Comparison of ENCODE assay signal across 8 cellular contexts in the genomic region with DNA sequence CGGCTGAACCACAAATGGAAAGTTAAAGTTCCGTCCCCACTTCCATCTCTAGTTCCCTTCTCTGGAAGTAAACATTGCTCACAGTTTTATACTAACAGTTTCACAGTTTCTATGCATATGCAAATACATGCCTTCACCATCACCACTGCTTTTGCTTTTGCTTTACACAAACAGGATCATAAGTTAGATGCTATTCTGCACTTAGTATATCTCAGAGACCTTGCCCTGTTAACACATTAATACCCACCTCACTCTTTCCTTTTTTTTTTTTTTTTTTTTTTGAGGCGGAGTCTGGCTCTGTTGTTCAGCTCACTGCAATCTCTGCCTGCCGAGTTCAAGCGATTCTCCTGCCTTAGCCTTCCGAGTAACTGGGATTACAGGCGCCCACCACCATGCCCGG. TPM values are rescaled to one million over a fixed set of nuclear protein-coding genes. Genes with fewer than 3 reads are reported as not detected.
A peak's percentile ranks its signal among the peaks of the same experiment; 100 is the strongest.
DNase-seq lines count a peak whose midpoint lies in the region; ATAC-seq lines count a peak whose summit lies in the region.

No MANE protein-coding gene starts in this region.

- peaks cover 61% of the 10 kb centered on the region for H3K4me1 Mint-ChIP-seq in activated T-cell treated with anti-CD3 and anti-CD28 coated beads, Interleukin-2, amount 50 U/mL, for 72 hours (ENCODE audit: low read depth)
- H3K4me1 Mint-ChIP-seq in activated CD8-positive, alpha-beta T cell treated with anti-CD3 and anti-CD28 coated beads, Interleukin-2, amount 10 ng/mL, durations not matched to agents 7 days and 5 days (ENCODE audit: low read depth) = peaks cover 42% of the 10 kb centered on the region
- peaks cover 32 to 59% of the 10 kb centered on the region in 2 donors for H3K4me1 Mint-ChIP-seq in stimulated activated naive B cell treated with anti-CD40 and anti-IgM and Interleukin-4, amounts not matched to agents 10 μg/mL and 1 μg/mL and 100 μg/mL, for 72 hours

- H3K36me3 ChIP-seq in iPS-15b (ENCODE audit: control insufficient read depth, insufficient read depth, low read length) = peaks cover 5% of the 10 kb centered on the region

- H3K9me3 Mint-ChIP-seq in activated T-cell treated with anti-CD3 and anti-CD28 coated beads, Interleukin-2, amount 50 U/mL, for 72 hours = no peaks in the 10 kb centered on the region
- H3K9me3 Mint-ChIP-seq in activated CD8-positive, alpha-beta T cell treated with anti-CD3 and anti-CD28 coated beads, Interleukin-2, amount 10 ng/mL, durations not matched to agents 7 days and 5 days (ENCODE audit: insufficient read depth) = no peaks in the 10 kb centered on the region
- H3K9me3 Mint-ChIP-seq in stimulated activated naive B cell treated with anti-CD40 and anti-IgM and Interleukin-4, amounts not matched to agents 10 μg/mL and 1 μg/mL and 100 μg/mL, for 72 hours = no peaks in the 10 kb centered on the region

- intact Hi-C loops in posterior vena cava (cut with DNase I) = loop anchor here in 1 of 2 donors (5.0 kb wide), 2 partner anchors 200 to 270 kb away; partner anchors contain the start of gene RNASE4

- CTCF ChIA-PET in activated CD8-positive, alpha-beta T cell treated with anti-CD3 and anti-CD28 coated beads, Interleukin-2, amount 10 ng/mL, durations not matched to agents 7 days and 5 days (lab: Charles Lee) = interaction anchor here (0.7 to 4.3 kb wide), 5 partner anchors 49 to 200 kb away, joined by 3 to 53 read pairs (median 18); partner anchors contain the start of genes PARP2 and PIP4P1

- no peaks in the 10 kb centered on the region for H3K27me3 ChIP-seq in iPS-15b (ENCODE audit: control insufficient read depth, insufficient read depth, low read length)

- peak overlapping the region; percentile 91 for H3K4me3 ChIP-seq in iPS-15b (ENCODE audit: low read depth, low read length)

- no peaks in the 10 kb centered on the region for H3K9me3 ChIP-seq in iPS-15b (ENCODE audit: control insufficient read depth, insufficient read depth, low read length)

- peaks cover 3 to 6% of the 10 kb centered on the region in 2 donors for H3K36me3 Mint-ChIP-seq in activated T-cell treated with anti-CD3 and anti-CD28 coated beads, Interleukin-2, amount 50 U/mL, for 72 hours (ENCODE audit: insufficient read depth in 2 of 2)
- H3K36me3 Mint-ChIP-seq in activated CD8-positive, alpha-beta T cell treated with anti-CD3 and anti-CD28 coated beads, Interleukin-2, amount 10 ng/mL, durations not matched to agents 7 days and 5 days (ENCODE audit: low read depth) = peaks cover 11% of the 10 kb centered on the region
- H3K36me3 Mint-ChIP-seq in stimulated activated naive B cell treated with anti-CD40 and anti-IgM and Interleukin-4, amounts not matched to agents 10 μg/mL and 1 μg/mL and 100 μg/mL, for 72 hours = peaks cover 14 to 26% of the 10 kb centered on the region in 2 donors

- no peak for DNase-seq in activated T-cell treated with anti-CD3 and anti-CD28 coated beads, Interleukin-2, amount 50 U/mL, for 72 hours
- no peak for DNase-seq in activated T-cell treated with anti-CD3 and anti-CD28 coated beads, Interleukin-2, amount 50 U/mL, for 48 hours
- DNase-seq in activated CD8-positive, alpha-beta T cell treated with anti-CD3 and anti-CD28 coated beads, Interleukin-2, amount 10 ng/mL, durations not matched to agents 7 days and 5 days = no peak
- DNase-seq in stimulated activated naive B cell treated with anti-CD40 and anti-IgM and Interleukin-4, amounts not matched to agents 10 μg/mL and 1 μg/mL and 100 μg/mL, for 72 hours = no peak
- DNase-seq in posterior vena cava (ENCODE audit: low spot score) (no peak), AML-193 (lab: John Stamatoyannopoulos, UW) (no peak)

- H3K4me1 ChIP-seq in iPS-15b (ENCODE audit: control insufficient read depth, insufficient read depth, low read length) = peaks cover 10% of the 10 kb centered on the region

- no peaks in the 10 kb centered on the region for H3K27me3 Mint-ChIP-seq in activated T-cell treated with anti-CD3 and anti-CD28 coated beads, Interleukin-2, amount 50 U/mL, for 72 hours (ENCODE audit: low read depth)
- no peaks in the 10 kb centered on the region for H3K27me3 Mint-ChIP-seq in activated CD8-positive, alpha-beta T cell treated with anti-CD3 and anti-CD28 coated beads, Interleukin-2, amount 10 ng/mL, durations not matched to agents 7 days and 5 days (ENCODE audit: low read depth)
- no peaks in the 10 kb centered on the region for H3K27me3 Mint-ChIP-seq in stimulated activated naive B cell treated with anti-CD40 and anti-IgM and Interleukin-4, amounts not matched to agents 10 μg/mL and 1 μg/mL and 100 μg/mL, for 72 hours

- H3K4me3 Mint-ChIP-seq in activated T-cell treated with anti-CD3 and anti-CD28 coated beads, Interleukin-2, amount 50 U/mL, for 72 hours = peak overlapping the region; percentile 91 to 95
- H3K4me3 Mint-ChIP-seq in activated CD8-positive, alpha-beta T cell treated with anti-CD3 and anti-CD28 coated beads, Interleukin-2, amount 10 ng/mL, durations not matched to agents 7 days and 5 days = peak overlapping the region; percentile 94
- peak overlapping the region; percentile 96 to 97 for H3K4me3 Mint-ChIP-seq in stimulated activated naive B cell treated with anti-CD40 and anti-IgM and Interleukin-4, amounts not matched to agents 10 μg/mL and 1 μg/mL and 100 μg/mL, for 72 hours

- peak; percentile 13 to 18 for ATAC-seq in activated T-cell treated with anti-CD3 and anti-CD28 coated beads, Interleukin-2, amount 50 U/mL, for 72 hours (replicated peaks in 1 of 2)
- peak; percentile 47 for ATAC-seq in HG03095 (IDR thresholded peaks at IDR 0.05; ENCODE audit: unreplicated experiment)
- ATAC-seq in activated CD8-positive, alpha-beta T cell treated with anti-CD3 and anti-CD28 coated beads, Interleukin-2, amount 10 ng/mL, durations not matched to agents 7 days and 5 days = peak; percentile 8
- peak; percentile 39 to 41 for ATAC-seq in stimulated activated naive B cell treated with anti-CD40 and anti-IgM and Interleukin-4, amounts not matched to agents 10 μg/mL and 1 μg/mL and 100 μg/mL, for 72 hours (replicated peaks)

- POLR2A ChIA-PET in activated CD8-positive, alpha-beta T cell treated with anti-CD3 and anti-CD28 coated beads, Interleukin-2, amount 10 ng/mL, durations not matched to agents 7 days and 5 days (lab: Charles Lee) = interaction anchor here (0.6 to 3.9 kb wide), 4 partner anchors 16 to 112 kb away, joined by 3 to 29 read pairs (median 13); partner anchors contain the start of genes APEX1 and OSGEP

- H3K9ac ChIP-seq in iPS-15b (ENCODE audit: low read depth, low read length) = no peak overlapping the region

- peak overlapping the region; percentile 97 for H3K27ac Mint-ChIP-seq in activated T-cell treated with anti-CD3 and anti-CD28 coated beads, Interleukin-2, amount 50 U/mL, for 72 hours
- H3K27ac Mint-ChIP-seq in activated CD8-positive, alpha-beta T cell treated with anti-CD3 and anti-CD28 coated beads, Interleukin-2, amount 10 ng/mL, durations not matched to agents 7 days and 5 days = peak overlapping the region; percentile 95
- peak overlapping the region; percentile 98 for H3K27ac Mint-ChIP-seq in stimulated activated naive B cell treated with anti-CD40 and anti-IgM and Interleukin-4, amounts not matched to agents 10 μg/mL and 1 μg/mL and 100 μg/mL, for 72 hours

RNA-seq across cellular contexts. Expression of gene TEP1, which starts 0.9 kb away (rescaled TPM):
- 10 to 100 TPM; 40.2 to 41.4 TPM for total RNA-seq in activated T-cell treated with anti-CD3 and anti-CD28 coated beads, Interleukin-2, amount 50 U/mL, for 72 hours
- 10 to 100 TPM; 34.6 to 48.7 TPM for total RNA-seq in activated CD8-positive, alpha-beta T cell treated with anti-CD3 and anti-CD28 coated beads, Interleukin-2, amount 10 ng/mL, durations not matched to agents 7 days and 5 days
- total RNA-seq in posterior vena cava = 10 to 100 TPM; 36.1 to 38.7 TPM

RNA-seq across cellular contexts. Expression of gene KLHL33, which starts 23.5 kb away (rescaled TPM):
- total RNA-seq in activated T-cell treated with anti-CD3 and anti-CD28 coated beads, Interleukin-2, amount 50 U/mL, for 72 hours = under 1 TPM; 0.28 to 0.29 TPM
- 1 to 10 TPM; 2.4 to 2.7 TPM for total RNA-seq in activated CD8-positive, alpha-beta T cell treated with anti-CD3 and anti-CD28 coated beads, Interleukin-2, amount 10 ng/mL, durations not matched to agents 7 days and 5 days
- 1 to 10 TPM in 1 of 2 donors, under 1 TPM in 1; 0.52 to 1.2 TPM for total RNA-seq in posterior vena cava

RNA-seq across cellular contexts. Expression of gene OSGEP, which starts 42.2 kb away (rescaled TPM):
- 10 to 100 TPM; 50.7 to 68.1 TPM for total RNA-seq in activated T-cell treated with anti-CD3 and anti-CD28 coated beads, Interleukin-2, amount 50 U/mL, for 72 hours
- 10 to 100 TPM; 51.8 to 56.6 TPM for total RNA-seq in activated CD8-positive, alpha-beta T cell treated with anti-CD3 and anti-CD28 coated beads, Interleukin-2, amount 10 ng/mL, durations not matched to agents 7 days and 5 days
- total RNA-seq in posterior vena cava = 10 to 100 TPM; 24.4 to 28.7 TPM

RNA-seq across cellular contexts. Expression of gene APEX1, which starts 42.6 kb away (rescaled TPM):
- total RNA-seq in activated T-cell treated with anti-CD3 and anti-CD28 coated beads, Interleukin-2, amount 50 U/mL, for 72 hours = 100 to 1,000 TPM; 198 to 209 TPM
- total RNA-seq in activated CD8-positive, alpha-beta T cell treated with anti-CD3 and anti-CD28 coated beads, Interleukin-2, amount 10 ng/mL, durations not matched to agents 7 days and 5 days = 100 to 1,000 TPM; 135 to 142 TPM
- total RNA-seq in posterior vena cava = 10 to 100 TPM; 74.3 to 96.2 TPM

RNA-seq across cellular contexts. Expression of gene PIP4P1, which starts 48.8 kb away (rescaled TPM):
- total RNA-seq in activated T-cell treated with anti-CD3 and anti-CD28 coated beads, Interleukin-2, amount 50 U/mL, for 72 hours = 10 to 100 TPM; 38.2 to 45.8 TPM
- 10 to 100 TPM; 31.3 to 31.6 TPM for total RNA-seq in activated CD8-positive, alpha-beta T cell treated with anti-CD3 and anti-CD28 coated beads, Interleukin-2, amount 10 ng/mL, durations not matched to agents 7 days and 5 days
- 10 to 100 TPM; 25.3 to 27.5 TPM for total RNA-seq in posterior vena cava
